28 cellular contexts compared by ENCODE assay signal in the genomic region with DNA sequence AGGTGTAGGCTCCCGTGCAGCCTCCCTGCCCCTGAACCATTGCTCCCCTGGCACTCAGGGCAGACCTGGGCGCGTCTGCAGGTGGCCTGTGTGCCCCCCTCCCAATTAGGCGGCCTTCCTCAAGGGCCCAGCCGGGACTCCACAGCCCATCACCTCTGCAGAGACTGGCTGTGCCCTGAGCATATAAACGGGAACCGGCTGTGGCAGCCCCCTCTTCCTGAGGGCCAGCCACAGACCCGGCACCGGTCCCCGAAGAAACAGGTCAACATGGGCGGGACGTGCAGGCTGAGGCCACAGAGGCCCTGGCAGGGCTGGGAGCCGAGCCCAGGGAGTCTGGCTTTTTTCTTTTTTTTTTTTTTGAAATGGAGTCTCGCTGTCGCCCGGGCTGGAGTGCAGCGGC. TPM values are rescaled to one million over a fixed set of nuclear protein-coding genes. Genes with fewer than 3 reads are reported as not detected.
DNase-seq lines count a peak whose midpoint lies in the region; ATAC-seq and TF ChIP-seq lines count a peak whose summit lies in the region.
"Had no signal": no experiment of that assay in that cellular context is flagged by ENCODE, and none has a peak within 500 bp of the region (broad histone marks: within the 10 kb centered on the region; RNA-seq: fewer than 3 reads in every experiment).

No MANE protein-coding gene starts in this region.

- no peak overlapping the region for H3K4ac ChIP-seq in neuronal stem cell (ENCODE audit: low read length)

- peaks cover 96% of the 10 kb centered on the region for H3K36me3 ChIP-seq in BLaER1
- H3K36me3 ChIP-seq in neuronal stem cell (replicated peaks in 1 of 2; ENCODE audit: control insufficient read depth in 2 of 2, insufficient read depth in 2 of 2, low read length in 2 of 2) = peaks cover 27 to 79% of the 10 kb centered on the region in 2 donors
- H3K36me3 ChIP-seq in suprapubic skin = peaks cover 34% of the 10 kb centered on the region

- no peak for DNase-seq in neuronal stem cell (ENCODE audit: low spot score)
- no peak for DNase-seq in suprapubic skin (ENCODE audit: low spot score in 2 of 2)
- DNase-seq in posterior vena cava (ENCODE audit: low spot score) = no peak
- no peak for DNase-seq in NCI-H2107 (lab: John Stamatoyannopoulos, UW)
- DNase-seq: activated CD4-positive, alpha-beta T cell treated with anti-CD3 and anti-CD28 coated beads, Interleukin-2, amount 50 U/mL, for 1 hour; activated effector memory CD4-positive, alpha-beta T cell treated with anti-CD3 and anti-CD28 coated beads, Interleukin-2, amount 50 U/mL, for 16 hours; activated T-cell treated with anti-CD3 and anti-CD28 coated beads, Interleukin-2, amount 50 U/mL, for 24 hours; CD4-positive, alpha-beta memory T cell; cortex of kidney; foreskin fibroblast; head of caudate nucleus; lower lobe of right lung; naive thymus-derived CD8-positive, alpha-beta T cell; NCI-H1048; NCI-H187; NCI-H510A treated with DMSO at 0.1 percent for 48 hours; occipital lobe; retina; SJCRH30; small intestine; upper lobe of left lung had no signal

- H3K4me3 ChIP-seq in BLaER1 = no peak overlapping the region
- no peak overlapping the region for H3K4me3 ChIP-seq in neuronal stem cell (ENCODE audit: low read length in 2 of 2)
- no peak overlapping the region for H3K4me3 ChIP-seq in suprapubic skin
- H3K4me3 ChIP-seq: ascending aorta, cardiac muscle cell, lower lobe of right lung, SJCRH30, upper lobe of left lung had no signal

- peak overlapping the region; percentile 50 for H3K9ac ChIP-seq in BLaER1
- peak overlapping the region; percentile 77 for H3K9ac ChIP-seq in neuronal stem cell (ENCODE audit: low read depth, low read length, poor library complexity)

- no peak for TF ChIP-seq CTCF in suprapubic skin (IDR thresholded peaks at IDR 0.05)

- intact Hi-C loops in posterior vena cava (cut with DNase I) = no loop called here

- H2BK12ac ChIP-seq in neuronal stem cell (ENCODE audit: low read length) = no peak overlapping the region

- ATAC-seq in activated CD4-positive, CD25-positive, alpha-beta regulatory T cell treated with anti-CD3 and anti-CD28 coated beads, Interleukin-2, amount 50 U/mL, for 24 hours = no peak
- no peak for ATAC-seq in GM21786 (IDR thresholded peaks at IDR 0.05; ENCODE audit: unreplicated experiment)
- ATAC-seq: lower lobe of right lung; naive thymus-derived CD8-positive, alpha-beta T cell; WTC11 had no signal

- no peak overlapping the region for H2AFZ ChIP-seq in neuronal stem cell (ENCODE audit: low read length)

- no peak overlapping the region for H4K91ac ChIP-seq in neuronal stem cell (ENCODE audit: low read depth, low read length, poor library complexity)

- no peak overlapping the region for H2BK120ac ChIP-seq in neuronal stem cell (ENCODE audit: low read depth, low read length)

- H3K18ac ChIP-seq in neuronal stem cell (ENCODE audit: low read length) = no peak overlapping the region

- H4K8ac ChIP-seq in neuronal stem cell (ENCODE audit: low read depth, low read length) = no peak overlapping the region

- no peaks in the 10 kb centered on the region for H3K27me3 ChIP-seq in BLaER1
- no peaks in the 10 kb centered on the region for H3K27me3 ChIP-seq in neuronal stem cell (ENCODE audit: control insufficient read depth in 3 of 3, insufficient read depth in 3 of 3, low read depth in 1 of 3, low read length in 3 of 3)
- H3K27me3 ChIP-seq in suprapubic skin = no peaks in the 10 kb centered on the region
- H3K27me3 ChIP-seq: ascending aorta, cardiac muscle cell, SJCRH30, upper lobe of left lung had no signal

- no peak overlapping the region for H2BK5ac ChIP-seq in neuronal stem cell (ENCODE audit: low read length)

- H3K14ac ChIP-seq in neuronal stem cell (ENCODE audit: low read length) = no peak overlapping the region

- H3K79me1 ChIP-seq in neuronal stem cell (ENCODE audit: low read depth, low read length) = peaks cover 35% of the 10 kb centered on the region

- H3K4me2 ChIP-seq in BLaER1 = peak overlapping the region; percentile 55
- no peak overlapping the region for H3K4me2 ChIP-seq in neuronal stem cell (ENCODE audit: insufficient read depth, low read length, poor library complexity, severe bottlenecking)

- no peak for TF ChIP-seq EP300 in suprapubic skin (IDR thresholded peaks at IDR 0.05)

- H3K27ac ChIP-seq in BLaER1 (peak overlapping the region; percentile 49), cingulate gyrus (ENCODE audit: low read depth, low read length) (peak overlapping the region; percentile 29), neuronal stem cell (replicated peaks; ENCODE audit: low read length) (no peak overlapping the region), suprapubic skin (peak overlapping the region; percentile 11)
- H3K27ac ChIP-seq: ascending aorta, cardiac muscle cell, lower lobe of right lung, SJCRH30, upper lobe of left lung had no signal

- H3K4me1 ChIP-seq in BLaER1 = peaks cover 34% of the 10 kb centered on the region
- no peaks in the 10 kb centered on the region for H3K4me1 ChIP-seq in neuronal stem cell (ENCODE audit: control insufficient read depth in 2 of 2, insufficient read depth in 1 of 2, low read depth in 1 of 2, low read length in 2 of 2)
- H3K4me1 ChIP-seq in suprapubic skin = peaks cover 18% of the 10 kb centered on the region
- H3K4me1 ChIP-seq: SJCRH30 had no signal

- no peak overlapping the region for H2BK15ac ChIP-seq in neuronal stem cell (ENCODE audit: low read length)

- TF ChIP-seq POLR2A in suprapubic skin (IDR thresholded peaks at IDR 0.05) = no peak

- no peak overlapping the region for H2AK5ac ChIP-seq in neuronal stem cell (ENCODE audit: low read depth, low read length)

- H3K9me3 ChIP-seq in BLaER1 (peaks cover 7% of the 10 kb centered on the region), neuronal stem cell (replicated peaks in 1 of 2; ENCODE audit: control insufficient read depth in 2 of 2, insufficient read depth in 1 of 2, low read depth in 1 of 2, low read length in 2 of 2) (no peaks in the 10 kb centered on the region), suprapubic skin (no peaks in the 10 kb centered on the region)
- H3K9me3 ChIP-seq: ascending aorta, lower lobe of right lung, SJCRH30, upper lobe of left lung had no signal

- WGBS in neuronal stem cell (ENCODE audit: extremely low coverage in 2 of 2, insufficient read length in 2 of 2, insufficient replicate concordance in 1 of 2), 2 donors = no CpG with 5 or more reads among the region's 17 CpGs
- WGBS in suprapubic skin = 67% methylated on average over 17 of the region's 17 CpGs

- peaks cover 100% of the 10 kb centered on the region for H4K20me1 ChIP-seq in BLaER1

- peak overlapping the region; percentile 65 for H3K23ac ChIP-seq in neuronal stem cell (ENCODE audit: low read depth, low read length, poor library complexity)

RNA-seq across cellular contexts. Expression of a gene that starts 12.0 kb away (rescaled TPM):
- 64.0 TPM for polyA plus RNA-seq in neuronal stem cell (2013, experiment 1 of 2)
- polyA plus RNA-seq in neuronal stem cell (2013, experiment 2 of 2) = 61.2 TPM
- total RNA-seq in suprapubic skin = 10 to 100 TPM; 17.1 to 28.7 (median 22.6) TPM
- total RNA-seq in posterior vena cava = 10 to 100 TPM; 14.4 to 16.1 TPM

RNA-seq across cellular contexts. Expression of a gene that starts 34.3 kb away (rescaled TPM):
- polyA plus RNA-seq in neuronal stem cell (2013, experiment 1 of 2) = 2,427 TPM
- 2,458 TPM for polyA plus RNA-seq in neuronal stem cell (2013, experiment 2 of 2)
- 1,000 to 10,000 TPM; 1,423 to 2,137 (median 2,023) TPM for total RNA-seq in suprapubic skin
- total RNA-seq in posterior vena cava = 1,000 to 10,000 TPM; 1,536 to 1,555 TPM

RNA-seq across cellular contexts. Expression of a gene that starts 47.1 kb away (rescaled TPM):
- polyA plus RNA-seq in neuronal stem cell (2013, experiment 1 of 2) = 9.3 TPM
- polyA plus RNA-seq in neuronal stem cell (2013, experiment 2 of 2) = 10.2 TPM
- 10 to 100 TPM; 60.3 to 94.2 (median 77.4) TPM for total RNA-seq in suprapubic skin
- total RNA-seq in posterior vena cava = 10 to 100 TPM; 41.8 to 50.6 TPM

RNA-seq across cellular contexts. Expression of a gene that starts 48.7 kb away (rescaled TPM):
- 56.3 TPM for polyA plus RNA-seq in neuronal stem cell (2013, experiment 1 of 2)
- polyA plus RNA-seq in neuronal stem cell (2013, experiment 2 of 2) = 55.0 TPM
- total RNA-seq in suprapubic skin = 10 to 100 TPM; 56.5 to 71.8 (median 61.7) TPM
- 10 to 100 TPM; 64.5 to 94.9 TPM for total RNA-seq in posterior vena cava
